Comparison of ENCODE assay signal across 19 cellular contexts in genomic region chr4:169054879-169055278, GRCh38.
DNase-seq lines count a peak whose midpoint lies in the region; ATAC-seq lines count a peak whose summit lies in the region.
"Had no signal": no experiment of that assay in that cellular context is flagged by ENCODE, and none has a peak within 500 bp of the region (broad histone marks: within the 10 kb centered on the region; RNA-seq: fewer than 3 reads in every experiment).

No MANE protein-coding gene starts in this region.

- peak; percentile 73 for ATAC-seq in GM18499 (IDR thresholded peaks at IDR 0.05; ENCODE audit: insufficient read depth, unreplicated experiment)
- ATAC-seq in GM19043 (IDR thresholded peaks at IDR 0.05; ENCODE audit: low read depth, unreplicated experiment), result peak; percentile 53
- ATAC-seq in GM21786 (IDR thresholded peaks at IDR 0.05; ENCODE audit: unreplicated experiment), result peak; percentile 71
- peak; percentile 64 for ATAC-seq in HG03103 (IDR thresholded peaks at IDR 0.05; ENCODE audit: low read depth, unreplicated experiment)
- ATAC-seq: activated CD8-positive, alpha-beta T cell treated with anti-CD3 and anti-CD28 coated beads for 36 hours; esophagus mucosa; right lobe of liver had no signal

- DNase-seq in AG08395 (ENCODE audit: low spot score), result no peak
- no peak for DNase-seq in globus pallidus (ENCODE audit: low spot score)
- DNase-seq in COLO829 (ENCODE audit: low spot score), result no peak
- no peak for DNase-seq in dedifferentiated amniotic fluid mesenchymal stem cell (ENCODE audit: extremely low spot score)
- DNase-seq: activated CD8-positive, alpha-beta T cell treated with anti-CD3 and anti-CD28 coated beads for 36 hours; CD4-positive, alpha-beta T cell; DMS79; dorsolateral prefrontal cortex; NCI-H2107; NCI-H526 treated with DMSO at 0.1 percent for 48 hours; ovary; right lobe of liver; SIG-M5; upper lobe of left lung had no signal
